In the genomic region with DNA sequence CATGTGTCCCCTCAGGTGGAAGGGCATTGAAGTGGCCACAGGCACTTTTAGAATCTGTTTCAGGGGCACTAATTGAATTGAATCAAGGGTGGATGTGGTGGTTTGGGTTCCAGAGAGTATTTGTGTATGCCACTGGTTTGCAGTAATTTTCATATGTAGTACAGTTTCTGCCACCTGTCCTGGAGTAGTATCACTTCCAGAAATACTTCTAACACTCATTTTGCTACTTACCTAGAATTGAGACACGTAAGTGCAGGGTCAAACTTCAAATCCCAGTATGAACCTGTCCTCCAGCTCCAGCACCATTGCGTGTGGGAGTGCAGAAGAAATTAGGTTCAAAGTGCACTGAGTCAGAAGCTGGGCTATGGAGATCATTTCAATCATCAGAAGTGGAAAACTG, we compare ENCODE assay signal across 1 cellular context.
TF ChIP-seq lines count a peak whose summit lies in the region.

No MANE protein-coding gene starts in this region.

TF ChIP-seq in H1, 55 proteins besides CTCF, POLR2A, EP300 and RAD21 (continued from another document):
- no peak for TF ChIP-seq HDAC6 (IDR thresholded peaks at IDR 0.05; ENCODE audit: low read depth, low read length)
- TF ChIP-seq CHD2 (IDR thresholded peaks at IDR 0.05; ENCODE audit: low read length), result no peak
- TF ChIP-seq TBP (IDR thresholded peaks at IDR 0.05; ENCODE audit: low read depth, low read length), result no peak
- TF ChIP-seq RBBP5 (IDR thresholded peaks at IDR 0.05; ENCODE audit: borderline replicate concordance, low read depth, low read length), result no peak
- no peak for TF ChIP-seq TAF1 (IDR thresholded peaks at IDR 0.05; ENCODE audit: low read depth, low read length)
- TF ChIP-seq, protein P1, sequence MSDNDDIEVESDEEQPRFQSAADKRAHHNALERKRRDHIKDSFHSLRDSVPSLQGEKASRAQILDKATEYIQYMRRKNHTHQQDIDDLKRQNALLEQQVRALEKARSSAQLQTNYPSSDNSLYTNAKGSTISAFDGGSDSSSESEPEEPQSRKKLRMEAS (IDR thresholded peaks at IDR 0.05), result no peak
- no peak for TF ChIP-seq JUND (IDR thresholded peaks at IDR 0.05; ENCODE audit: low read length)
- TF ChIP-seq FOSL1 (IDR thresholded peaks at IDR 0.05; ENCODE audit: insufficient read depth, low read depth, low read length), result no peak
- TF ChIP-seq TEAD4 (IDR thresholded peaks at IDR 0.05; ENCODE audit: low read depth, low read length), result no peak
- TF ChIP-seq POLR2AphosphoS5 (IDR thresholded peaks at IDR 0.05; ENCODE audit: low read depth, low read length), result no peak
- TF ChIP-seq, protein P2, sequence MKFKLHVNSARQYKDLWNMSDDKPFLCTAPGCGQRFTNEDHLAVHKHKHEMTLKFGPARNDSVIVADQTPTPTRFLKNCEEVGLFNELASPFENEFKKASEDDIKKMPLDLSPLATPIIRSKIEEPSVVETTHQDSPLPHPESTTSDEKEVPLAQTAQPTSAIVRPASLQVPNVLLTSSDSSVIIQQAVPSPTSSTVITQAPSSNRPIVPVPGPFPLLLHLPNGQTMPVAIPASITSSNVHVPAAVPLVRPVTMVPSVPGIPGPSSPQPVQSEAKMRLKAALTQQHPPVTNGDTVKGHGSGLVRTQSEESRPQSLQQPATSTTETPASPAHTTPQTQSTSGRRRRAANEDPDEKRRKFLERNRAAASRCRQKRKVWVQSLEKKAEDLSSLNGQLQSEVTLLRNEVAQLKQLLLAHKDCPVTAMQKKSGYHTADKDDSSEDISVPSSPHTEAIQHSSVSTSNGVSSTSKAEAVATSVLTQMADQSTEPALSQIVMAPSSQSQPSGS (IDR thresholded peaks at IDR 0.05; ENCODE audit: low read length), result no peak
- TF ChIP-seq EZH2 (IDR thresholded peaks at IDR 0.05; ENCODE audit: low read depth, low read length, severe bottlenecking), result no peak
- no peak for TF ChIP-seq RNF2 (IDR thresholded peaks at IDR 0.05; ENCODE audit: borderline replicate concordance, low read depth, low read length, missing control alignments, poor library complexity, severe bottlenecking)
- no peak for TF ChIP-seq TAF7 (optimal IDR thresholded peaks at IDR 0.05; ENCODE audit: borderline replicate concordance, low read depth, low read length)
